24 cellular contexts compared by ENCODE assay signal in the genomic region with DNA sequence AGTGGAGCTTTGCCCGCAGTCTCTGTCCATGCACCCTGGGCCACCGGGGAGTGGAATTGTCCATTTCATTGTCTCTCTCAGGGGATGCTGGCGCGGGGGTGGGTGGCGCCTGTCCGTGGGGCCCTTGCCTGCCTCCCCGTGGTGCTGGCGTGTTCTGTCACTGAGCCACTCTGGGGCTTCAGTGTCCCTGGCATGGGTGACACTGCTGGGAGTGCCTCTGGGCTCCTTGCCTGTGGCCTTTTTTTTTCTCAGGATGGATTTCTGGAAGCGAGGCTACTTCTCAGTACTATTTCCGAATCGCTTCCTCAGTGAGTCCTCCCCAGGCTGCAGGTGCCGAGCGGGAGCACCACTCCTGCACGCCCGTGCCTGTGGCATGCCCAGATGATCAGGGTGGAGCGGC. TPM values are rescaled to one million over a fixed set of nuclear protein-coding genes. Genes with fewer than 3 reads are reported as not detected.
A peak's percentile ranks its signal among the peaks of the same experiment; 100 is the strongest.
DNase-seq lines count a peak whose midpoint lies in the region; ATAC-seq and TF ChIP-seq lines count a peak whose summit lies in the region.
"Had no signal": no experiment of that assay in that cellular context is flagged by ENCODE, and none has a peak within 500 bp of the region (broad histone marks: within the 10 kb centered on the region; RNA-seq: fewer than 3 reads in every experiment).

No MANE protein-coding gene starts in this region.

- H4K20me1 ChIP-seq in neural cell (ENCODE audit: insufficient read depth) = no peaks in the 10 kb centered on the region

- no peak overlapping the region for H3K4me3 ChIP-seq in left ventricle myocardium inferior
- H3K4me3 ChIP-seq in neural cell (ENCODE audit: low read length) = no peak overlapping the region
- H3K4me3 ChIP-seq in aorta (ENCODE audit: low read length in 2 of 2) = no peak overlapping the region
- H3K4me3 ChIP-seq in CD8-positive, alpha-beta memory T cell (ENCODE audit: low read length) = no peak overlapping the region
- H3K4me3 ChIP-seq: HAP-1, lung, pancreas had no signal

- H3K36me3 Mint-ChIP-seq in CD8-positive, alpha-beta memory T cell = peaks cover 0 to 81% (median 4%) of the 10 kb centered on the region in 3 donors

- TF ChIP-seq RAD21 in neural cell (conservative IDR thresholded peaks at IDR 0.05) = no peak

- H3K4me2 ChIP-seq in neural cell (ENCODE audit: low read length) = no peak overlapping the region

- POLR2A ChIA-PET in CD8-positive, alpha-beta memory T cell (lab: Charles Lee) = no interaction called here

- DNase-seq in left ventricle myocardium superior = peak; percentile 21
- no peak for DNase-seq in left ventricle myocardium inferior
- DNase-seq in cerebellum (ENCODE audit: low spot score) = peak; percentile 45
- peak; percentile 38 to 51 for DNase-seq in aorta
- no peak for DNase-seq in CD8-positive, alpha-beta memory T cell
- DNase-seq: activated T-cell treated with anti-CD3 and anti-CD28 coated beads, Interleukin-2, amount 50 U/mL, for 1 hour; DMS53; immature natural killer cell; NCI-H1092; NCI-H1930; NCI-H2227 treated with DMSO at 0.1 percent for 48 hours; NCI-H82; PC-3; stimulated activated CD4-positive, alpha-beta T cell treated with anti-CD3 and anti-CD28 coated beads, Interleukin-1b, Interleukin-23, amount 100 ng/mL, for 48 hours had no signal

- no peak for TF ChIP-seq EP300 in neural cell (conservative IDR thresholded peaks at IDR 0.05; ENCODE audit: poor library complexity, severe bottlenecking)

- H3K27ac Mint-ChIP-seq in CD8-positive, alpha-beta memory T cell = peak overlapping the region in 3 of 8 donors; percentile 23 to 85 (median 57)
- H3K27ac Mint-ChIP-seq: dendritic cell treated with granulocyte-macrophage colony-stimulating factor and Interleukin-4, amounts not matched to agents 40 ng/mL and 50 ng/mL, for 4 days had no signal

- H3K27me3 ChIP-seq in left ventricle myocardium inferior (ENCODE audit: low read depth) = no peaks in the 10 kb centered on the region
- H3K27me3 ChIP-seq in neural cell (ENCODE audit: insufficient read depth, low read depth, low read length) = no peaks in the 10 kb centered on the region
- no peaks in the 10 kb centered on the region for H3K27me3 ChIP-seq in aorta (ENCODE audit: control insufficient read depth in 1 of 2, insufficient read depth in 2 of 2, low read length in 1 of 2)
- no peaks in the 10 kb centered on the region for H3K27me3 ChIP-seq in CD8-positive, alpha-beta memory T cell (ENCODE audit: insufficient read depth, low read length, poor library complexity, severe bottlenecking)
- H3K27me3 ChIP-seq: pancreas had no signal

- intact Hi-C loops in left ventricle myocardium superior (cut with micrococcal nuclease) = no loop called here
- intact Hi-C loops in left ventricle myocardium inferior (cut with micrococcal nuclease) = no loop called here
- intact Hi-C loops in aorta (cut with DNase I) = loop anchor here in 1 of 2 donors (10.0 kb wide), 1 partner anchor 58 kb away; a partner anchor contains a TSS

- no peak overlapping the region for H3K4me3 Mint-ChIP-seq in CD8-positive, alpha-beta memory T cell
- H3K4me3 Mint-ChIP-seq: dendritic cell treated with granulocyte-macrophage colony-stimulating factor and Interleukin-4, amounts not matched to agents 40 ng/mL and 50 ng/mL, for 4 days; stimulated activated memory B cell treated with anti-CD40 and anti-IgM and Interleukin-4, amounts not matched to agents 10 μg/mL and 1 μg/mL and 100 μg/mL, for 72 hours had no signal

- 90 to 92% methylated on average over 16 of the region's 16 CpGs for WGBS in aorta, 2 donors

- H3K36me3 ChIP-seq in left ventricle myocardium inferior (peaks cover 62% of the 10 kb centered on the region), neural cell (ENCODE audit: insufficient read depth, low read length) (no peaks in the 10 kb centered on the region), aorta (ENCODE audit: control insufficient read depth in 1 of 2, insufficient read depth in 2 of 2, low read length in 1 of 2) (peaks cover 0 to 2% of the 10 kb centered on the region in 2 donors)
- H3K36me3 ChIP-seq in CD8-positive, alpha-beta memory T cell (ENCODE audit: insufficient read depth, low read length) = peaks cover 14% of the 10 kb centered on the region

- no peaks in the 10 kb centered on the region for H3K9me3 Mint-ChIP-seq in CD8-positive, alpha-beta memory T cell
- H3K9me3 Mint-ChIP-seq: activated naive CD4-positive, alpha-beta T cell treated with anti-CD3 and anti-CD28 coated beads, Interleukin-2, amount 50 U/mL, for 24 hours; brain; dendritic cell treated with granulocyte-macrophage colony-stimulating factor and Interleukin-4, amounts not matched to agents 40 ng/mL and 50 ng/mL, for 4 days; immature natural killer cell; stimulated activated memory B cell treated with anti-CD40 and anti-IgM and Interleukin-4, amounts not matched to agents 10 μg/mL and 1 μg/mL and 100 μg/mL, for 72 hours had no signal

- no peaks in the 10 kb centered on the region for H3F3A ChIP-seq in neural cell (ENCODE audit: insufficient read depth, low read length, poor library complexity, severe bottlenecking)

- H3K4me1 ChIP-seq in left ventricle myocardium inferior (peaks cover 17% of the 10 kb centered on the region), aorta (ENCODE audit: control insufficient read depth in 1 of 2, insufficient read depth in 2 of 2, low read length in 2 of 2) (no peaks in the 10 kb centered on the region)
- H3K4me1 ChIP-seq in CD8-positive, alpha-beta memory T cell (ENCODE audit: insufficient read depth, low read length) = no peaks in the 10 kb centered on the region
- H3K4me1 ChIP-seq: HAP-1, pancreas had no signal

- H3K9ac ChIP-seq in neural cell (ENCODE audit: low read length) = peak overlapping the region; percentile 53

- H3K27me3 Mint-ChIP-seq in CD8-positive, alpha-beta memory T cell = no peaks in the 10 kb centered on the region
- H3K27me3 Mint-ChIP-seq: activated naive CD4-positive, alpha-beta T cell treated with anti-CD3 and anti-CD28 coated beads, Interleukin-2, amount 50 U/mL, for 24 hours; brain; dendritic cell treated with granulocyte-macrophage colony-stimulating factor and Interleukin-4, amounts not matched to agents 40 ng/mL and 50 ng/mL, for 4 days; stimulated activated memory B cell treated with anti-CD40 and anti-IgM and Interleukin-4, amounts not matched to agents 10 μg/mL and 1 μg/mL and 100 μg/mL, for 72 hours had no signal

- no peaks in the 10 kb centered on the region for H3K9me2 ChIP-seq in neural cell (ENCODE audit: insufficient read depth, low read length)

- H3K9me3 ChIP-seq in left ventricle myocardium inferior (replicated peaks) (no peaks in the 10 kb centered on the region), neural cell (ENCODE audit: low read length) (no peaks in the 10 kb centered on the region), aorta (ENCODE audit: control insufficient read depth, low read length) (no peaks in the 10 kb centered on the region)
- H3K9me3 ChIP-seq in CD8-positive, alpha-beta memory T cell (ENCODE audit: low read length) = no peaks in the 10 kb centered on the region
- H3K9me3 ChIP-seq: HAP-1, pancreas had no signal

- H3K4me1 Mint-ChIP-seq in CD8-positive, alpha-beta memory T cell = peaks cover 11 to 25% (median 23%) of the 10 kb centered on the region in 3 donors

- H2AFZ ChIP-seq in neural cell (ENCODE audit: low read depth, low read length) = no peak overlapping the region

- H3K79me2 ChIP-seq in neural cell (replicated peaks; ENCODE audit: insufficient read depth, low read length) = no peaks in the 10 kb centered on the region

- CTCF ChIA-PET in CD8-positive, alpha-beta memory T cell (lab: Charles Lee) = interaction anchor here (1.4 kb wide), 1 partner anchor 10 kb away, joined by 4 read pairs; no protein-coding TSS in a partner anchor

- H3K27ac ChIP-seq in left ventricle myocardium inferior (replicated peaks) (no peak overlapping the region), neural cell (ENCODE audit: low read length) (peak overlapping the region; percentile 67), aorta (ENCODE audit: low read depth in 1 of 2, low read length in 2 of 2) (no peak overlapping the region)
- H3K27ac ChIP-seq in CD8-positive, alpha-beta memory T cell (ENCODE audit: low read depth, low read length) = no peak overlapping the region
- H3K27ac ChIP-seq: pancreas had no signal

- TF ChIP-seq CTCF in left ventricle myocardium inferior (IDR thresholded peaks at IDR 0.05; ENCODE audit: borderline replicate concordance) = no peak
- no peak for TF ChIP-seq CTCF in neural cell (IDR thresholded peaks at IDR 0.05; ENCODE audit: poor library complexity, severe bottlenecking)

- ATAC-seq in left ventricle myocardium superior = peak; percentile 8
- ATAC-seq in aorta (ENCODE audit: low FRiP score) = no peak
- no peak for ATAC-seq in GM21381 (IDR thresholded peaks at IDR 0.05; ENCODE audit: unreplicated experiment)
- no peak for ATAC-seq in GM21825 (IDR thresholded peaks at IDR 0.05; ENCODE audit: unreplicated experiment)
- ATAC-seq: pancreas; PC-3; stimulated activated memory B cell treated with anti-CD40 and anti-IgM and Interleukin-4, amounts not matched to agents 10 μg/mL and 1 μg/mL and 100 μg/mL, for 72 hours had no signal

TF ChIP-seq in neural cell, 6 proteins besides CTCF, POLR2A, EP300 and RAD21 (continues in another document):
- TF ChIP-seq MXI1 (conservative IDR thresholded peaks at IDR 0.05; ENCODE audit: poor library complexity, severe bottlenecking) = no peak
- TF ChIP-seq POLR2AphosphoS5 (IDR thresholded peaks at IDR 0.05) = no peak

RNA-seq across cellular contexts. Expression of a gene that starts 55.0 kb away (rescaled TPM):
- 43.1 TPM for total RNA-seq in left ventricle myocardium superior
- 46.4 TPM for total RNA-seq in left ventricle myocardium inferior
- 29.7 TPM for total RNA-seq in cerebellum
- 18.6 and 20.1 TPM in 2 replicates for polyA plus RNA-seq in neural cell
- polyA minus RNA-seq in neural cell = 36.8 and 45.3 TPM in 2 replicates
- 10 to 100 TPM; 43.0 to 46.4 TPM for total RNA-seq in aorta
- polyA plus RNA-seq in aorta = 10 to 100 TPM; 12.7 to 17.9 TPM
- total RNA-seq in CD8-positive, alpha-beta memory T cell = 10 to 100 TPM; 56.8 to 58.5 TPM
- 46.2 TPM for polyA plus RNA-seq in CD8-positive, alpha-beta memory T cell

Comparison
In these comparisons a context has a peak if more than half of its experiments do, and no peak if none do; other contexts are left out.
1. DNase-seq: peak in left ventricle myocardium superior (single experiment), cerebellum (single experiment) and aorta (2 of 2); none in left ventricle myocardium inferior (single experiment) and CD8-positive, alpha-beta memory T cell (0 of 5).